8 cellular contexts compared by ENCODE assay signal in the genomic region with DNA sequence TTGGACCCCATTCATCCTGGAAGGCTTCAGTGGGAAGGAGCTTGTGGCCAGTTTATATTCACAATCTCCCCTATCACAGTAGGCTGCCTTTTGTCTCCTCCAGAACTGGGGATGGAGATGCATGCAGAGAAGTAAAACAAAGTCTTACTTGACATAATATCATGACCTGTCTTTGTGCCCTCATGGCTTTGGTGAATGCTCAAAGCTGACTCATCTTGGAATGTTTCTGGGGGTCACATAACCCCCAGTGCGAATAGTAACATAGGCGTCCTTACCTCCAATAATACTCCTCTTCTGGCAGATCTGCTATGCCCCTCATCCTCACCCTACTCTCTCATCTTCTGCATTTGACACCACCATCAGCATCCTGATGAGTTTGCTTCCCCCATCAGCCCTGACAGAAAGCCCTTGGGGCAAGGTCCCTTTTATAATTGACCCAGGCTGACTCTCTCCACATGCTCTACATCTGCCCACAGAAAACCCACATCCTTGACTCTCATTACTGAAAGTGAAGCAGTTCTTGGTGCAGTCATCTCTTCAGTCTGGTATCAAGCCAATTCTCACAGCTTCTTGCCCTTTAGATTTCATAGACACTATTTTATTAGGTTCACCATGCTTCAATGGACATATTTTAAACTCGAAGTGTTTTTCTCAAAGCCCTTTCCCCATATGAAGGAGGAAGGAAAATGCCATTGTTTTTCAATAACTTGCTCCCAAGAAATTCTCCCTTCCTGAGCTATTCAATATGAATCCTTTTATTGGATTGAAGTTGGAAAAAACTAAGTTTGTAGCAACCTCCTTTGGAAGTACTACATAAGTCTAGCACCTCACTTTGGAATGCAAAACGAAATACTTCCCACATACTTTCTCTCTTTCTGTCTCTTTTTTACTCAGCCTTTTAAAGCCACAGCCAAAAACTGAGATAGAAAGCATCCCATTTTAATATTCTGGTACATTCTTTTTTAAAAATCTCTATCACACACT. TPM values are rescaled to one million over a fixed set of nuclear protein-coding genes. Genes with fewer than 3 reads are reported as not detected.
A peak's percentile ranks its signal among the peaks of the same experiment; 100 is the strongest.
DNase-seq lines count a peak whose midpoint lies in the region; ATAC-seq and TF ChIP-seq lines count a peak whose summit lies in the region.

No MANE protein-coding gene starts in this region.

- no peak for TF ChIP-seq CTCF in GM13977 (IDR thresholded peaks at IDR 0.05; ENCODE audit: extremely low read depth, insufficient read depth, missing control alignments)
- TF ChIP-seq CTCF in glutamatergic neuron (IDR thresholded peaks at IDR 0.05; ENCODE audit: partially characterized antibody, unreplicated experiment), result no peak

- ATAC-seq in GM21619 (IDR thresholded peaks at IDR 0.05; ENCODE audit: unreplicated experiment) (peak; percentile 99), HG03469 (IDR thresholded peaks at IDR 0.05; ENCODE audit: unreplicated experiment) (peak; percentile 99)

- H3K4me3 Mint-ChIP-seq in glutamatergic neuron (ENCODE audit: unreplicated experiment), result no peak overlapping the region

- H3K27ac Mint-ChIP-seq in glutamatergic neuron (ENCODE audit: unreplicated experiment), result peak overlapping the region; percentile 2

- no peaks in the 10 kb centered on the region for H3K9me3 Mint-ChIP-seq in glutamatergic neuron (ENCODE audit: unreplicated experiment)

- no peaks in the 10 kb centered on the region for H3K36me3 Mint-ChIP-seq in glutamatergic neuron (ENCODE audit: unreplicated experiment)

- peaks cover 15% of the 10 kb centered on the region for H3K4me1 Mint-ChIP-seq in glutamatergic neuron (ENCODE audit: low read depth, unreplicated experiment)

- DNase-seq in GM13977 (ENCODE audit: low spot score) (peak; percentile 78), glutamatergic neuron (no peak), NCI-H748 (lab: John Stamatoyannopoulos, UW; ENCODE audit: unreplicated experiment) (no peak), occipital lobe (lab: John Stamatoyannopoulos, UW) (no peak), Ammon's horn (ENCODE audit: low spot score) (no peak), NCI-H1694 treated with DMSO at 0.1 percent for 48 hours (lab: John Stamatoyannopoulos, UW) (no peak)

- in situ Hi-C loops in GM13977 (cut with MboI; ENCODE audit: low pct_unique_long_range_greater_than_20kb, low sequenced_read_pairs, unreplicated experiment), result no loop called here

- peaks cover 2% of the 10 kb centered on the region for H3K27me3 Mint-ChIP-seq in glutamatergic neuron (ENCODE audit: unreplicated experiment)

RNA-seq across cellular contexts. Expression of gene OSTN, which starts 36.6 kb away (rescaled TPM):
- total RNA-seq in glutamatergic neuron (ENCODE audit: unreplicated experiment) (3.8 TPM), occipital lobe (122 TPM)

Comparison
In these comparisons a context has a peak if more than half of its experiments do, and no peak if none do; other contexts are left out.
1. RNA of gene OSTN, which starts 36.6 kb away (total RNA-seq): 122 TPM in occipital lobe (single experiment); 3.8 TPM in glutamatergic neuron (single experiment); every median in the first group is over 10 times any median in the second.